ENCODE assay signal across 1 cellular context in the genomic region with DNA sequence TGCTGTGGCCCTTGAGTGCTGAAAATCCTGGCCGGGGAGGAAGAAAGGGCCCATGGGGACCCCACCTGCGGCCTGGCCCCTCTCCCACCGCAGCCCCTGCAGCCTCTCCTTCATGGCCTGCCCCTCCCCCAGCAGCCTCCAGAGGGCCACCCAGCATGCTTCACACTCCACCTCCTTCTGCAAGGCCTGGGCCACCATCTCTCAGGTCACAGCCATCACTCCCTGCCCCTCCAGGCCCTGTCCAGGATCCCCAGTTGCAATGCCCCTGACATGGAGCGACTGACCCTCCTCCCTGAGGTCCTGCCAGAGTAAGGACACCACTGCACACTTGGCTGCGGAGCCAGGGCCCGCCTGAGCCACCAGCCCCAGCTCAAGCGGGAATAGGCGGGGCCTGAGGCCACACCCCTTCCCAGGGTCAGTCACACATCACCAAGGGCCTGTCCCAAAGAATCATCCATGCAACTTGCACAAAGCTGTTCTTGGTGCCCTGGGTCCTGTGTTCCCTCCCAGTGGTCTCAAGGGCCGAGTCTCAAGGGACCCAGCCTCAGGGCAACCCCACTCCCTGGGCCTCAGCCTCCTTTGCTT.
TF ChIP-seq lines count a peak whose summit lies in the region.

No MANE protein-coding gene starts in this region.

TF ChIP-seq in H1, 55 proteins besides CTCF, POLR2A, EP300 and RAD21:
- no peak for TF ChIP-seq TAF7 (optimal IDR thresholded peaks at IDR 0.05; ENCODE audit: borderline replicate concordance, low read depth, low read length)
- no peak for TF ChIP-seq SP1 (IDR thresholded peaks at IDR 0.05; ENCODE audit: low read depth, low read length)
- no peak for TF ChIP-seq GABPA (IDR thresholded peaks at IDR 0.05; ENCODE audit: borderline replicate concordance, insufficient read depth, low read length)
- TF ChIP-seq, protein P1, sequence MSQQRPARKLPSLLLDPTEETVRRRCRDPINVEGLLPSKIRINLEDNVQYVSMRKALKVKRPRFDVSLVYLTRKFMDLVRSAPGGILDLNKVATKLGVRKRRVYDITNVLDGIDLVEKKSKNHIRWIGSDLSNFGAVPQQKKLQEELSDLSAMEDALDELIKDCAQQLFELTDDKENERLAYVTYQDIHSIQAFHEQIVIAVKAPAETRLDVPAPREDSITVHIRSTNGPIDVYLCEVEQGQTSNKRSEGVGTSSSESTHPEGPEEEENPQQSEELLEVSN (IDR thresholded peaks at IDR 0.05): no peak
- TF ChIP-seq CTBP2 (IDR thresholded peaks at IDR 0.05; ENCODE audit: borderline replicate concordance, insufficient read depth, insufficient read length, low read length): no peak
- TF ChIP-seq KDM4A (IDR thresholded peaks at IDR 0.05; ENCODE audit: low read depth, low read length, severe bottlenecking): no peak
- no peak for TF ChIP-seq CHD1 (IDR thresholded peaks at IDR 0.05; ENCODE audit: low read depth, low read length)
- TF ChIP-seq CEBPB (IDR thresholded peaks at IDR 0.05; ENCODE audit: low read depth, low read length): no peak
- no peak for TF ChIP-seq RFX5 (IDR thresholded peaks at IDR 0.05; ENCODE audit: borderline replicate concordance, low read depth, low read length)
- TF ChIP-seq HDAC6 (IDR thresholded peaks at IDR 0.05; ENCODE audit: low read depth, low read length): no peak
- no peak for TF ChIP-seq SUZ12 (IDR thresholded peaks at IDR 0.05; ENCODE audit: low read length)
- TF ChIP-seq SIN3A (conservative IDR thresholded peaks at IDR 0.05 in 1 of 2, IDR thresholded peaks at IDR 0.05 in 1 of 2; ENCODE audit: low read depth in 1 of 2, low read length in 2 of 2): no peak
- no peak for TF ChIP-seq KDM5A (IDR thresholded peaks at IDR 0.05; ENCODE audit: low read length)
- no peak for TF ChIP-seq RXRA (IDR thresholded peaks at IDR 0.05; ENCODE audit: insufficient read depth, low read depth, low read length)
- TF ChIP-seq TAF1 (IDR thresholded peaks at IDR 0.05; ENCODE audit: low read depth, low read length): no peak
- TF ChIP-seq SRF (IDR thresholded peaks at IDR 0.05; ENCODE audit: low read depth, low read length): no peak
- no peak for TF ChIP-seq SIX5 (IDR thresholded peaks at IDR 0.05; ENCODE audit: low read depth, low read length)
- no peak for TF ChIP-seq POU5F1 (IDR thresholded peaks at IDR 0.05; ENCODE audit: low read depth, low read length)
